ENCODE assay signal across 21 cellular contexts in genomic region chr1:119794230-119794629, GRCh38. TPM values are rescaled to one million over a fixed set of nuclear protein-coding genes. Genes with fewer than 3 reads are reported as not detected.
DNase-seq lines count a peak whose midpoint lies in the region; ATAC-seq and TF ChIP-seq lines count a peak whose summit lies in the region.
"Had no signal": no experiment of that assay in that cellular context is flagged by ENCODE, and none has a peak within 500 bp of the region (broad histone marks: within the 10 kb centered on the region; RNA-seq: fewer than 3 reads in every experiment).

No MANE protein-coding gene starts in this region.

- no peak for TF ChIP-seq EP300 in sigmoid colon (IDR thresholded peaks at IDR 0.05)
- TF ChIP-seq EP300 in transverse colon (IDR thresholded peaks at IDR 0.05; ENCODE audit: low read depth), result no peak

- no peaks in the 10 kb centered on the region for H3K36me3 ChIP-seq in osteoblast (ENCODE audit: insufficient read depth, low read length)
- no peaks in the 10 kb centered on the region for H3K36me3 ChIP-seq in sigmoid colon
- H3K36me3 ChIP-seq in transverse colon, result no peaks in the 10 kb centered on the region

- H3K79me2 ChIP-seq in osteoblast (ENCODE audit: insufficient read depth, low read length), result no peaks in the 10 kb centered on the region

- TF ChIP-seq POLR2A in sigmoid colon (IDR thresholded peaks at IDR 0.05) (no peak), transverse colon (IDR thresholded peaks at IDR 0.05) (no peak)

- in situ Hi-C loops in transverse colon (cut with MboI; ENCODE audit: low pct_ligation_motif_present in 1 of 4, low pct_unique_long_range_greater_than_20kb in 1 of 4, low sequenced_read_pairs in 3 of 4), result no loop called here

- TF ChIP-seq CTCF in mesothelial cell of epicardium (IDR thresholded peaks at IDR 0.05; ENCODE audit: unreplicated experiment) (no peak), osteoblast (IDR thresholded peaks at IDR 0.05; ENCODE audit: extremely low read depth, low read depth, low read length) (no peak), sigmoid colon (IDR thresholded peaks at IDR 0.05) (no peak), transverse colon (IDR thresholded peaks at IDR 0.05) (no peak), nephron progenitor cell (IDR thresholded peaks at IDR 0.05) (no peak)

- no peaks in the 10 kb centered on the region for H4K20me1 ChIP-seq in osteoblast (ENCODE audit: insufficient read depth, low read length)

- H3K9me3 Mint-ChIP-seq in mesothelial cell of epicardium (no peaks in the 10 kb centered on the region), nephron progenitor cell (no peaks in the 10 kb centered on the region)
- H3K9me3 Mint-ChIP-seq: CD4-positive, alpha-beta memory T cell; GM23338; H9 had no signal

- peaks cover 3% of the 10 kb centered on the region for H3K27me3 ChIP-seq in osteoblast (ENCODE audit: insufficient read depth, low read length)
- H3K27me3 ChIP-seq in sigmoid colon, result no peaks in the 10 kb centered on the region
- H3K27me3 ChIP-seq in transverse colon, result no peaks in the 10 kb centered on the region

- ATAC-seq in GM18870 (IDR thresholded peaks at IDR 0.05; ENCODE audit: unreplicated experiment), result no peak
- ATAC-seq: A549, GM12878, GM23338, HCT116 had no signal

- intact Hi-C loops in sigmoid colon (cut with DNase I) (no loop called here), transverse colon (cut with DNase I; ENCODE audit: low total_unique reads) (no loop called here)

- no peak overlapping the region for H2AFZ ChIP-seq in osteoblast (ENCODE audit: low read length)
- H2AFZ ChIP-seq: GM23338 had no signal

- H3K27ac Mint-ChIP-seq in mesothelial cell of epicardium (peak overlapping the region; percentile 10), nephron progenitor cell (no peak overlapping the region)
- H3K27ac Mint-ChIP-seq: CD4-positive, alpha-beta memory T cell; GM23338; H9 had no signal

- H3K4me3 Mint-ChIP-seq in mesothelial cell of epicardium (no peak overlapping the region), nephron progenitor cell (no peak overlapping the region)
- H3K4me3 Mint-ChIP-seq: CD4-positive, alpha-beta memory T cell; GM23338; H9 had no signal

- H3K4me2 ChIP-seq in osteoblast (ENCODE audit: insufficient read depth, low read length), result no peak overlapping the region
- H3K4me2 ChIP-seq: A549, GM23338 had no signal

- H3K4me3 ChIP-seq in osteoblast (ENCODE audit: insufficient read depth, low read length) (no peak overlapping the region), sigmoid colon (no peak overlapping the region), transverse colon (no peak overlapping the region)
- H3K4me3 ChIP-seq: A549, GM12878, GM23338 had no signal

- H3K4me1 Mint-ChIP-seq in mesothelial cell of epicardium (peaks cover 45% of the 10 kb centered on the region), nephron progenitor cell (peaks cover 18% of the 10 kb centered on the region)
- H3K4me1 Mint-ChIP-seq: CD4-positive, alpha-beta memory T cell; GM23338 had no signal

- no peaks in the 10 kb centered on the region for H3K36me3 Mint-ChIP-seq in mesothelial cell of epicardium
- no peaks in the 10 kb centered on the region for H3K36me3 Mint-ChIP-seq in nephron progenitor cell (ENCODE audit: low read depth)
- H3K36me3 Mint-ChIP-seq: CD4-positive, alpha-beta memory T cell had no signal

- no peaks in the 10 kb centered on the region for H3K9me3 ChIP-seq in osteoblast (ENCODE audit: low read depth, low read length)
- H3K9me3 ChIP-seq in sigmoid colon, result no peaks in the 10 kb centered on the region
- H3K9me3 ChIP-seq in transverse colon, result no peaks in the 10 kb centered on the region
- H3K9me3 ChIP-seq: A549, Caco-2 had no signal

- no peak overlapping the region for H3K27ac ChIP-seq in osteoblast (ENCODE audit: low read depth, low read length)
- H3K27ac ChIP-seq in sigmoid colon, result peak overlapping the region in 3 of 4 donors; percentile 33 to 67 (median 55)
- peak overlapping the region in 2 of 4 donors; percentile 1 to 46 for H3K27ac ChIP-seq in transverse colon
- H3K27ac ChIP-seq: A549 had no signal

- H3K4me1 ChIP-seq in osteoblast (ENCODE audit: insufficient read depth, low read length), result peaks cover 11% of the 10 kb centered on the region
- H3K4me1 ChIP-seq in sigmoid colon, result peaks cover 0 to 28% (median 27%) of the 10 kb centered on the region in 4 donors
- H3K4me1 ChIP-seq in transverse colon, result peaks cover 18 to 33% (median 27%) of the 10 kb centered on the region in 4 donors
- H3K4me1 ChIP-seq: A549 had no signal

- 72 to 74% methylated on average over 4 of the region's 4 CpGs for WGBS in sigmoid colon, 2 donors
- WGBS in transverse colon (ENCODE audit: low coverage in 1 of 2), 2 donors, result 63 to 76% methylated on average over 4 of the region's 4 CpGs

- H3K27me3 Mint-ChIP-seq in mesothelial cell of epicardium (ENCODE audit: low read depth) (no peaks in the 10 kb centered on the region), nephron progenitor cell (ENCODE audit: low read depth, poor library complexity) (peaks cover 10% of the 10 kb centered on the region)

- DNase-seq in mesothelial cell of epicardium (ENCODE audit: low spot score in 2 of 2, unreplicated experiment in 2 of 2) (no peak), osteoblast (ENCODE audit: insufficient read length, low spot score, missing footprints) (peak; percentile 67), sigmoid colon (no peak), transverse colon (no peak), nephron progenitor cell (no peak)
- DNase-seq: 8988T; ACHN; C1 segment of cervical spinal cord; Caco-2; CD4-positive, alpha-beta memory T cell; DMS79; EL; GDM1; H9 had no signal

RNA-seq across cellular contexts. Expression of gene REG4, which starts 17.0 kb away (rescaled TPM):
- total RNA-seq in mesothelial cell of epicardium, result 0.16 to 0.29 TPM in 2 of 3 replicates, not detected in the other
- total RNA-seq in osteoblast, result not detected in 2 replicates
- total RNA-seq in sigmoid colon, result not detected
- polyA plus RNA-seq in sigmoid colon, result 10 to 100 TPM; 10.4 to 80.8 (median 13.2) TPM
- 10 to 100 TPM in 1 of 4 donors, 1 to 10 TPM in 1, under 1 TPM in 1, not detected in 1; 0.48 to 11.9 (median 3.2) TPM for total RNA-seq in transverse colon
- total RNA-seq: GM12878, GM23338, H4, H9 had no signal
- polyA plus RNA-seq: A549, BJ, GM12878, GM23338 had no signal

RNA-seq across cellular contexts. Expression of gene HMGCS2, which starts 25.5 kb away (rescaled TPM):
- total RNA-seq in mesothelial cell of epicardium, result 0.47 to 1.4 TPM (median 0.51 TPM) in 3 replicates
- total RNA-seq in osteoblast, result not detected in 2 replicates
- 1 to 10 TPM in 1 of 4 donors, not detected in 3; 2.8 TPM for total RNA-seq in sigmoid colon
- polyA plus RNA-seq in sigmoid colon, result 100 to 1,000 TPM in 2 of 3 donors, 10 to 100 TPM in 1; 53.9 to 607 (median 276) TPM
- 1,000 to 10,000 TPM in 1 of 4 donors, 100 to 1,000 TPM in 2, 10 to 100 TPM in 1; 24.7 to 1,050 (median 278) TPM for total RNA-seq in transverse colon
- total RNA-seq: CD4-positive, alpha-beta memory T cell; GM23338; H9 had no signal
- polyA plus RNA-seq: A549; BJ; CD4-positive, alpha-beta memory T cell; GM12878; GM23338 had no signal

Comparison
In these comparisons a context has a peak if more than half of its experiments do, and no peak if none do; other contexts are left out.
1. RNA of gene HMGCS2, which starts 25.5 kb away (total RNA-seq): 24.7 to 1,050 TPM in transverse colon; 0.47 to 1.4 TPM in mesothelial cell of epicardium, 2.8 TPM in sigmoid colon and not detected in osteoblast; every median in the first group is over 4 times any median in the second.